In the genomic region with DNA sequence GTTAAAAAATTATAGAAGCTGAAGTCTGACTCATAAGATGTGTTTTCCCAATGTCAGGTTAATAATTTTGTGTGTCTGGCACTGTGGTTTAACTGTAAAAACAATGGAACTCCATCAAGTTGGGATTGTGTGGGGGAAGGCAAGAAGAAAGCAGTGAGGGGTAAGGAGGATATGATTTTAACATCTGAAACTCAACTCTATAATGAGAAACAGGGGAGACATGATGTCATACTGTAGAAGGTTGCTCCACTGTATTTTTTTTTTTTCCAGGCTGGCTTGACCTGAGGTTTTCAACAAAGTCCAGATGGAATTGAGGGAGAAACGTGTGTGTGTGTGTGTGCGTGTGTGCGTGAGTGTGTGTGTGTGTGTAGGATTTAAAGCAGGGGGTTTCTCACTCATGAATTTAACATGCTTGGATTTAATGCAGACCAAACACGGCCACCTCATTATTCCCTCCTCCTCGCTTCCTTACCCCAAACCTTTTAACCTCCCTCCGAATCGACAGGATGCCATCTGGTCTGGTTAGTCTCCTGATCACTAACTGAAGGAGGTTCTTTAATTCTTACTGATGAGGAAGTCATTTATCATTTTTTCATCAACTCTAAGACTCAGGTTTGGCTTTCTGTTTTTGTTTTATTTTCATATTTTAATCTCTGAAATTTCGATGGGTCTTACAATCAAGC, we compare ENCODE assay signal across 16 cellular contexts.
DNase-seq lines count a peak whose midpoint lies in the region; ATAC-seq and TF ChIP-seq lines count a peak whose summit lies in the region.
"Had no signal": no experiment of that assay in that cellular context is flagged by ENCODE, and none has a peak within 500 bp of the region (broad histone marks: within the 10 kb centered on the region; RNA-seq: fewer than 3 reads in every experiment).

No MANE protein-coding gene starts in this region.

- no peaks in the 10 kb centered on the region for H3K36me3 Mint-ChIP-seq in activated CD8-positive, alpha-beta T cell treated with anti-CD3 and anti-CD28 coated beads for 36 hours (ENCODE audit: low read depth)
- H3K36me3 Mint-ChIP-seq: activated naive CD4-positive, alpha-beta T cell treated with anti-CD3 and anti-CD28 coated beads, Interleukin-2, amount 10 ng/mL, durations not matched to agents 7 days and 5 days; CD8-positive, alpha-beta T cell had no signal

- no peak overlapping the region for H3K27ac Mint-ChIP-seq in activated CD8-positive, alpha-beta T cell treated with anti-CD3 and anti-CD28 coated beads for 36 hours
- H3K27ac Mint-ChIP-seq: activated CD4-positive, alpha-beta T cell treated with anti-CD3 and anti-CD28 coated beads for 36 hours; activated naive CD4-positive, alpha-beta T cell treated with anti-CD3 and anti-CD28 coated beads, Interleukin-2, amount 10 ng/mL, durations not matched to agents 7 days and 5 days; CD8-positive, alpha-beta T cell; effector memory CD8-positive, alpha-beta T cell had no signal

- POLR2A ChIA-PET in activated CD8-positive, alpha-beta T cell treated with anti-CD3 and anti-CD28 coated beads for 36 hours (lab: Charles Lee) = no interaction called here

- intact Hi-C loops in activated CD8-positive, alpha-beta T cell treated with anti-CD3 and anti-CD28 coated beads for 36 hours (cut with micrococcal nuclease) = no loop called here

- no peaks in the 10 kb centered on the region for H3K4me1 Mint-ChIP-seq in activated CD8-positive, alpha-beta T cell treated with anti-CD3 and anti-CD28 coated beads for 36 hours (ENCODE audit: low read depth)
- H3K4me1 Mint-ChIP-seq: activated CD4-positive, alpha-beta T cell treated with anti-CD3 and anti-CD28 coated beads for 36 hours; activated naive CD4-positive, alpha-beta T cell treated with anti-CD3 and anti-CD28 coated beads, Interleukin-2, amount 10 ng/mL, durations not matched to agents 7 days and 5 days had no signal

- peaks cover 4% of the 10 kb centered on the region for H3K9me3 Mint-ChIP-seq in activated CD8-positive, alpha-beta T cell treated with anti-CD3 and anti-CD28 coated beads for 36 hours

- peak; percentile 96 for ATAC-seq in SK-N-SH treated with all-trans-retinoic acid at 6 μM for 48 hours
- ATAC-seq in activated CD8-positive, alpha-beta T cell treated with anti-CD3 and anti-CD28 coated beads for 36 hours = no peak
- ATAC-seq: activated CD4-positive, alpha-beta T cell treated with anti-CD3 and anti-CD28 coated beads for 36 hours; CD8-positive, alpha-beta T cell; effector memory CD8-positive, alpha-beta T cell had no signal

- CTCF ChIA-PET in activated CD8-positive, alpha-beta T cell treated with anti-CD3 and anti-CD28 coated beads for 36 hours (lab: Charles Lee) = no interaction called here

- peaks cover 3% of the 10 kb centered on the region for H3K27me3 Mint-ChIP-seq in activated CD8-positive, alpha-beta T cell treated with anti-CD3 and anti-CD28 coated beads for 36 hours
- H3K27me3 Mint-ChIP-seq: activated naive CD4-positive, alpha-beta T cell treated with anti-CD3 and anti-CD28 coated beads, Interleukin-2, amount 10 ng/mL, durations not matched to agents 7 days and 5 days; effector memory CD8-positive, alpha-beta T cell had no signal

- no peak for TF ChIP-seq CTCF in GM12865 (IDR thresholded peaks at IDR 0.05; ENCODE audit: insufficient read depth, low read depth, low read length, missing control alignments)
- TF ChIP-seq CTCF in activated CD8-positive, alpha-beta T cell treated with anti-CD3 and anti-CD28 coated beads for 36 hours (IDR thresholded peaks at IDR 0.05) = no peak

- peak; percentile 22 for DNase-seq in A172 (ENCODE audit: low spot score)
- DNase-seq in GM12865 (ENCODE audit: low read depth) = peak; percentile 11
- DNase-seq in glomerular visceral epithelial cell (ENCODE audit: extremely low spot score) = peak; percentile 97
- no peak for DNase-seq in activated CD8-positive, alpha-beta T cell treated with anti-CD3 and anti-CD28 coated beads for 36 hours
- DNase-seq in T-helper 2 cell = no peak
- no peak for DNase-seq in COLO829 (ENCODE audit: low spot score)
- no peak for DNase-seq in CD1c-positive myeloid dendritic cell (ENCODE audit: extremely low spot score)
- DNase-seq: activated CD4-positive, alpha-beta T cell treated with anti-CD3 and anti-CD28 coated beads for 36 hours; activated naive CD4-positive, alpha-beta T cell treated with anti-CD3 and anti-CD28 coated beads, Interleukin-2, amount 10 ng/mL, durations not matched to agents 7 days and 5 days; CD8-positive, alpha-beta T cell; effector memory CD8-positive, alpha-beta T cell; kidney; ovary; transverse colon had no signal

- H3K4me3 ChIP-seq in GM12865 (ENCODE audit: low read depth, low read length) = no peak overlapping the region
- H3K4me3 ChIP-seq: ovary, SJCRH30, transverse colon had no signal

- no peak overlapping the region for H3K4me3 Mint-ChIP-seq in activated CD8-positive, alpha-beta T cell treated with anti-CD3 and anti-CD28 coated beads for 36 hours
- H3K4me3 Mint-ChIP-seq: activated CD4-positive, alpha-beta T cell treated with anti-CD3 and anti-CD28 coated beads for 36 hours; activated naive CD4-positive, alpha-beta T cell treated with anti-CD3 and anti-CD28 coated beads, Interleukin-2, amount 10 ng/mL, durations not matched to agents 7 days and 5 days; CD8-positive, alpha-beta T cell; effector memory CD8-positive, alpha-beta T cell had no signal

TF ChIP-seq in SK-N-SH treated with all-trans-retinoic acid at 6 μM for 48 hours, 23 proteins besides CTCF, POLR2A, EP300 and RAD21 (continues in another document):
- TF ChIP-seq ZNF8 (CRISPR knock-in tag; IDR thresholded peaks at IDR 0.05) (no peak), TCF4 (CRISPR knock-in tag; IDR thresholded peaks at IDR 0.05; ENCODE audit: borderline replicate concordance) (no peak), ESRRG (CRISPR knock-in tag; IDR thresholded peaks at IDR 0.05) (no peak), ZFP3 (CRISPR knock-in tag; IDR thresholded peaks at IDR 0.05) (no peak), ZFP30 (CRISPR knock-in tag; IDR thresholded peaks at IDR 0.05) (no peak), TSHZ2 (CRISPR knock-in tag; IDR thresholded peaks at IDR 0.05) (no peak), RARB (CRISPR knock-in tag; IDR thresholded peaks at IDR 0.05) (0 out of 2 replicates have a peak, but pooled peaks have one; percentile 30), CREB5 (CRISPR knock-in tag; IDR thresholded peaks at IDR 0.05; ENCODE audit: low read depth) (no peak), ARNTL (CRISPR knock-in tag; IDR thresholded peaks at IDR 0.05; ENCODE audit: borderline replicate concordance, low read depth) (no peak), TOX (CRISPR knock-in tag; IDR thresholded peaks at IDR 0.05; ENCODE audit: borderline replicate concordance) (0 out of 2 replicates have a peak, but pooled peaks have one; percentile 4), ZNF565 (CRISPR knock-in tag; conservative IDR thresholded peaks at IDR 0.05; ENCODE audit: low read depth) (no peak), ISL1 (CRISPR knock-in tag; IDR thresholded peaks at IDR 0.05) (peak; percentile 17; the same call in 1 of the 2 replicates), CSDC2 (CRISPR knock-in tag; IDR thresholded peaks at IDR 0.05) (no peak), GLIS3 (CRISPR knock-in tag; IDR thresholded peaks at IDR 0.05) (no peak)
- TF ChIP-seq, protein P1, sequence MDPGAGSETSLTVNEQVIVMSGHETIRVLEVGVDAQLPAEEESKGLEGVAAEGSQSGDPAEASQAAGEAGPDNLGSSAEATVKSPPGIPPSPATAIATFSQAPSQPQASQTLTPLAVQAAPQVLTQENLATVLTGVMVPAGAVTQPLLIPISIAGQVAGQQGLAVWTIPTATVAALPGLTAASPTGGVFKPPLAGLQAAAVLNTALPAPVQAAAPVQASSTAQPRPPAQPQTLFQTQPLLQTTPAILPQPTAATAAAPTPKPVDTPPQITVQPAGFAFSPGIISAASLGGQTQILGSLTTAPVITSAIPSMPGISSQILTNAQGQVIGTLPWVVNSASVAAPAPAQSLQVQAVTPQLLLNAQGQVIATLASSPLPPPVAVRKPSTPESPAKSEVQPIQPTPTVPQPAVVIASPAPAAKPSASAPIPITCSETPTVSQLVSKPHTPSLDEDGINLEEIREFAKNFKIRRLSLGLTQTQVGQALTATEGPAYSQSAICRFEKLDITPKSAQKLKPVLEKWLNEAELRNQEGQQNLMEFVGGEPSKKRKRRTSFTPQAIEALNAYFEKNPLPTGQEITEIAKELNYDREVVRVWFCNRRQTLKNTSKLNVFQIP (CRISPR knock-in tag; IDR thresholded peaks at IDR 0.05; ENCODE audit: borderline replicate concordance, low read depth) = no peak

Comparison
In these comparisons a context has a peak if more than half of its experiments do, and no peak if none do; other contexts are left out.
1. DNase-seq: peak in A172 (single experiment), GM12865 (single experiment) and glomerular visceral epithelial cell (single experiment); none in activated CD8-positive, alpha-beta T cell treated with anti-CD3 and anti-CD28 coated beads for 36 hours (single experiment), T-helper 2 cell (0 of 5), COLO829 (single experiment) and CD1c-positive myeloid dendritic cell (single experiment).